Comparison of ENCODE assay signal across 15 cellular contexts in the genomic region with DNA sequence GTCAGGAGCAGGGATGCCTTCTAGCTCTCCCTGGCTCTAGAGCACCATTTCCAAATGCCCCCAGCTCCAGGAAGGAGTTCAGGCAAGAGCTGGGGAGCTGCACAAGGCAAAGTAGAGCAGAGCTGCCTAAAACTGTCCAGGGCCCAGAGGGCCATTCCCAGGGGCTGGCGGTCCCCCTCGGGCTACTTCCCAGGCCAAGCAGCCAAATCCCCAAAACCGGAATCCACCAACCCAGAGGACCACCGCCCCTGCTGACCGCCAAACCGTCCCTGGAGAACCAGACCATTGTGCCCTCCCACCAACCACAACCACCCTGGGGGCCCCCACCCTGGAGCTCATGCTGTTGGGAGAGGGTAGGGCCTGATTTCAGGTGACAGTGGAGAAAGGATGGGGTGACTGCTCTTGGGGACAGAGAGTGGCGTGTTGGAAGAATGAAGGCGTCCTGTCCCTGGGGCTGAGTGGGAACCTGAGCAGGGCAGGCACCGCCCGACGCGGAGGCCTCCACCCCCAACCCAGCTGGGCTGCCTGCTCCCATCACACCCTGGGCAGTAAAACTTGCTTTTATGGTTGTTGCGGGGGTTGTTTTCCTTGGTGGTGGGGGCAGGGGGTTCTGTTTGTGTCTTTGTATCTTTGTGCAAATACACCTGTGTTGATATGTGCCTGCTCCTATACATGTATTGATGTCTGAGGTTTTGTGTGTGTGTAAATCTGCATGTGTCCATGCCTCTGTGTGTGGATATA. TPM values are rescaled to one million over a fixed set of nuclear protein-coding genes. Genes with fewer than 3 reads are reported as not detected.
DNase-seq lines count a peak whose midpoint lies in the region; ATAC-seq and TF ChIP-seq lines count a peak whose summit lies in the region.
"Had no signal": no experiment of that assay in that cellular context is flagged by ENCODE, and none has a peak within 500 bp of the region (broad histone marks: within the 10 kb centered on the region; RNA-seq: fewer than 3 reads in every experiment).

No MANE protein-coding gene starts in this region.

- no peaks in the 10 kb centered on the region for H4K20me1 ChIP-seq in PC-3 (ENCODE audit: low read length)

- DNase-seq in T-helper 1 cell (no peak), PC-3 (no peak), glutamatergic neuron (no peak), stomach (no peak)
- DNase-seq: activated B cell treated with CpG ODN at 0.5 μM for 24 hours; effector memory CD4-positive, alpha-beta T cell; hippocampal formation; NCI-H1105 treated with DMSO at 0.1 percent for 48 hours; stimulated activated naive CD4-positive, alpha-beta T cell treated with Interleukin-2 at 50 U/mL for 16 hours had no signal

- H3K9me2 ChIP-seq in PC-3 (replicated peaks; ENCODE audit: low read length), result no peaks in the 10 kb centered on the region

- no peak for TF ChIP-seq POLR2A in stomach (IDR thresholded peaks at IDR 0.05)

- H3K27me3 ChIP-seq in PC-3 (ENCODE audit: low read length), result no peaks in the 10 kb centered on the region
- no peaks in the 10 kb centered on the region for H3K27me3 ChIP-seq in stomach

- 83 to 95% (median 90%) methylated on average over 10 to 13 of the region's 13 CpGs for WGBS in stomach, 5 donors

- intact Hi-C loops in PC-3 (cut with micrococcal nuclease), result loop anchor here (5.0 kb wide), 3 partner anchors 431 to 726 kb away; no protein-coding TSS in a partner anchor
- intact Hi-C loops in stomach (cut with DNase I; ENCODE audit: low total_unique reads), result no loop called here

- H3K4me1 Mint-ChIP-seq in T-helper 1 cell treated with Interleukin-12 subunit alpha and Interleukin-12 subunit beta and Interleukin-4 antibody, amounts not matched to agents 30 μg/mL and 1 μg/mL, for 36 hours (ENCODE audit: low read depth), result peaks cover 15% of the 10 kb centered on the region
- peaks cover 4% of the 10 kb centered on the region for H3K4me1 Mint-ChIP-seq in glutamatergic neuron (ENCODE audit: low read depth, unreplicated experiment)

- no peaks in the 10 kb centered on the region for H3K79me2 ChIP-seq in PC-3 (ENCODE audit: low read length)

- peaks cover 9% of the 10 kb centered on the region for H3K27me3 Mint-ChIP-seq in T-helper 1 cell treated with Interleukin-12 subunit alpha and Interleukin-12 subunit beta and Interleukin-4 antibody, amounts not matched to agents 30 μg/mL and 1 μg/mL, for 36 hours (ENCODE audit: low read depth)
- peaks cover 17% of the 10 kb centered on the region for H3K27me3 Mint-ChIP-seq in glutamatergic neuron (ENCODE audit: unreplicated experiment)

- H3K9me3 ChIP-seq in PC-3 (ENCODE audit: low read length), result no peaks in the 10 kb centered on the region
- H3K9me3 ChIP-seq in stomach, result no peaks in the 10 kb centered on the region

- no peak overlapping the region for H3K4me3 ChIP-seq in PC-3 (ENCODE audit: low read length)
- H3K4me3 ChIP-seq in stomach, result no peak overlapping the region

- H3K9me3 Mint-ChIP-seq in T-helper 1 cell treated with Interleukin-12 subunit alpha and Interleukin-12 subunit beta and Interleukin-4 antibody, amounts not matched to agents 30 μg/mL and 1 μg/mL, for 36 hours, result no peaks in the 10 kb centered on the region
- H3K9me3 Mint-ChIP-seq in glutamatergic neuron (ENCODE audit: unreplicated experiment), result no peaks in the 10 kb centered on the region
- H3K9me3 Mint-ChIP-seq: activated B cell treated with CpG ODN at 0.5 μM for 24 hours; activated naive CD4-positive, alpha-beta T cell treated with anti-CD3 and anti-CD28 coated beads, Interleukin-2, amount 50 U/mL, for 72 hours had no signal

- H3K36me3 Mint-ChIP-seq in T-helper 1 cell treated with Interleukin-12 subunit alpha and Interleukin-12 subunit beta and Interleukin-4 antibody, amounts not matched to agents 30 μg/mL and 1 μg/mL, for 36 hours (ENCODE audit: low read depth), result no peaks in the 10 kb centered on the region
- H3K36me3 Mint-ChIP-seq in glutamatergic neuron (ENCODE audit: unreplicated experiment), result no peaks in the 10 kb centered on the region
- H3K36me3 Mint-ChIP-seq: activated naive CD4-positive, alpha-beta T cell treated with anti-CD3 and anti-CD28 coated beads, Interleukin-2, amount 50 U/mL, for 72 hours had no signal

- H3K4me2 ChIP-seq in PC-3 (ENCODE audit: low read length), result peak overlapping the region; percentile 72

- H3K4me3 Mint-ChIP-seq in T-helper 1 cell treated with Interleukin-12 subunit alpha and Interleukin-12 subunit beta and Interleukin-4 antibody, amounts not matched to agents 30 μg/mL and 1 μg/mL, for 36 hours, result peak overlapping the region; percentile 76
- H3K4me3 Mint-ChIP-seq in glutamatergic neuron (ENCODE audit: unreplicated experiment), result peak overlapping the region; percentile 78

- CTCF ChIA-PET in PC-3 (lab: Charles Lee), result interaction anchor here (1.0 kb wide), 1 partner anchor 730 kb away, joined by 3 read pairs; no protein-coding TSS in a partner anchor

- peak overlapping the region; percentile 83 for H3K27ac Mint-ChIP-seq in T-helper 1 cell treated with Interleukin-12 subunit alpha and Interleukin-12 subunit beta and Interleukin-4 antibody, amounts not matched to agents 30 μg/mL and 1 μg/mL, for 36 hours
- H3K27ac Mint-ChIP-seq in glutamatergic neuron (ENCODE audit: unreplicated experiment), result no peak overlapping the region
- H3K27ac Mint-ChIP-seq: activated B cell treated with CpG ODN at 0.5 μM for 24 hours had no signal

- BruUV-seq in PC-3 (replicated peaks; lab: Mats Ljungman, UMichigan), result no TSS peak

- H3K27ac ChIP-seq in PC-3 (ENCODE audit: low read length), result peak overlapping the region; percentile 97
- peak overlapping the region in 3 of 5 donors; percentile 81 to 88 (median 85) for H3K27ac ChIP-seq in stomach
- H3K27ac ChIP-seq: HL-60 had no signal

- POLR2A ChIA-PET in PC-3 (lab: Charles Lee; ENCODE audit: unreplicated experiment), result interaction anchor here (1.9 kb wide), 1 partner anchor 726 kb away, joined by 14 read pairs; no protein-coding TSS in a partner anchor

- peak overlapping the region; percentile 89 for H3K9ac ChIP-seq in PC-3 (ENCODE audit: low read length)

- H3K36me3 ChIP-seq in PC-3 (ENCODE audit: low read depth, low read length), result no peaks in the 10 kb centered on the region
- H3K36me3 ChIP-seq in stomach, result no peaks in the 10 kb centered on the region

- ATAC-seq in PC-3, result no peak
- no peak for ATAC-seq in HG03135 (IDR thresholded peaks at IDR 0.05; ENCODE audit: unreplicated experiment)
- ATAC-seq in GM18511 (IDR thresholded peaks at IDR 0.05; ENCODE audit: unreplicated experiment), result no peak
- no peak for ATAC-seq in HG02759 (IDR thresholded peaks at IDR 0.05; ENCODE audit: unreplicated experiment)
- ATAC-seq: activated naive CD4-positive, alpha-beta T cell treated with anti-CD3 and anti-CD28 coated beads, Interleukin-2, amount 50 U/mL, for 72 hours had no signal

- TF ChIP-seq EP300 in stomach (IDR thresholded peaks at IDR 0.05), result no peak

- H2AFZ ChIP-seq in PC-3 (ENCODE audit: low read length), result no peak overlapping the region

- H3K4me1 ChIP-seq in PC-3 (ENCODE audit: insufficient read depth, low read length), result peaks cover 65% of the 10 kb centered on the region
- H3K4me1 ChIP-seq in stomach, result peaks cover 24 to 62% (median 43%) of the 10 kb centered on the region in 4 donors

- TF ChIP-seq CTCF in PC-3 (conservative IDR thresholded peaks at IDR 0.05; ENCODE audit: low read depth, low read length) (no peak), glutamatergic neuron (IDR thresholded peaks at IDR 0.05; ENCODE audit: partially characterized antibody, unreplicated experiment) (no peak), stomach (IDR thresholded peaks at IDR 0.05) (no peak)

- H3F3A ChIP-seq in PC-3 (ENCODE audit: low read length, unreplicated experiment), result no peaks in the 10 kb centered on the region

RNA-seq across cellular contexts. Expression of a gene that starts 24.0 kb away (rescaled TPM):
- 0.12 and 0.15 TPM in 2 replicates for total RNA-seq in PC-3 (2014; rRNA removed)
- total RNA-seq in glutamatergic neuron (ENCODE audit: unreplicated experiment), result not detected
- under 1 TPM in 1 of 5 donors, not detected in 4; 0.73 TPM for total RNA-seq in stomach
- polyA plus RNA-seq in stomach, result 10 to 100 TPM in 1 of 3 donors, under 1 TPM in 1, not detected in 1; 0.76 to 98.0 TPM
- total RNA-seq: activated B cell treated with CpG ODN at 0.5 μM for 24 hours; activated naive CD4-positive, alpha-beta T cell treated with anti-CD3 and anti-CD28 coated beads, Interleukin-2, amount 50 U/mL, for 72 hours had no signal

RNA-seq across cellular contexts. Expression of a gene that starts 32.1 kb away (rescaled TPM):
- 719 and 1,028 TPM in 2 replicates for total RNA-seq in PC-3 (2014; rRNA removed)
- 14.0 TPM for total RNA-seq in glutamatergic neuron (ENCODE audit: unreplicated experiment)
- total RNA-seq in stomach, result 1,000 to 10,000 TPM in 1 of 5 donors, 100 to 1,000 TPM in 3, 10 to 100 TPM in 1; 71.2 to 1,740 (median 566) TPM
- 1,000 to 10,000 TPM in 1 of 3 donors, 100 to 1,000 TPM in 2; 361 to 1,687 (median 767) TPM for polyA plus RNA-seq in stomach

RNA-seq across cellular contexts. Expression of a gene that starts 38.7 kb away (rescaled TPM):
- total RNA-seq in PC-3 (2014; rRNA removed) (0.46 TPM in 1 of 2 replicates, not detected in the other), glutamatergic neuron (ENCODE audit: unreplicated experiment) (not detected), stomach (not detected)
- under 1 TPM in 1 of 3 donors, not detected in 2; 0.15 TPM for polyA plus RNA-seq in stomach
- total RNA-seq: activated B cell treated with CpG ODN at 0.5 μM for 24 hours had no signal

RNA-seq across cellular contexts. Expression of a gene that starts 58.9 kb away (rescaled TPM):
- 20.7 and 23.0 TPM in 2 replicates for total RNA-seq in PC-3 (2014; rRNA removed)
- total RNA-seq in glutamatergic neuron (ENCODE audit: unreplicated experiment), result not detected
- 1 to 10 TPM in 2 of 5 donors, not detected in 3; 5.1 to 8.0 TPM for total RNA-seq in stomach
- 1,000 to 10,000 TPM in 1 of 3 donors, 10 to 100 TPM in 1, not detected in 1; 14.4 to 2,693 TPM for polyA plus RNA-seq in stomach
- total RNA-seq: activated B cell treated with CpG ODN at 0.5 μM for 24 hours; activated naive CD4-positive, alpha-beta T cell treated with anti-CD3 and anti-CD28 coated beads, Interleukin-2, amount 50 U/mL, for 72 hours had no signal
